ENCODE assay signal across 8 cellular contexts in the genomic region with DNA sequence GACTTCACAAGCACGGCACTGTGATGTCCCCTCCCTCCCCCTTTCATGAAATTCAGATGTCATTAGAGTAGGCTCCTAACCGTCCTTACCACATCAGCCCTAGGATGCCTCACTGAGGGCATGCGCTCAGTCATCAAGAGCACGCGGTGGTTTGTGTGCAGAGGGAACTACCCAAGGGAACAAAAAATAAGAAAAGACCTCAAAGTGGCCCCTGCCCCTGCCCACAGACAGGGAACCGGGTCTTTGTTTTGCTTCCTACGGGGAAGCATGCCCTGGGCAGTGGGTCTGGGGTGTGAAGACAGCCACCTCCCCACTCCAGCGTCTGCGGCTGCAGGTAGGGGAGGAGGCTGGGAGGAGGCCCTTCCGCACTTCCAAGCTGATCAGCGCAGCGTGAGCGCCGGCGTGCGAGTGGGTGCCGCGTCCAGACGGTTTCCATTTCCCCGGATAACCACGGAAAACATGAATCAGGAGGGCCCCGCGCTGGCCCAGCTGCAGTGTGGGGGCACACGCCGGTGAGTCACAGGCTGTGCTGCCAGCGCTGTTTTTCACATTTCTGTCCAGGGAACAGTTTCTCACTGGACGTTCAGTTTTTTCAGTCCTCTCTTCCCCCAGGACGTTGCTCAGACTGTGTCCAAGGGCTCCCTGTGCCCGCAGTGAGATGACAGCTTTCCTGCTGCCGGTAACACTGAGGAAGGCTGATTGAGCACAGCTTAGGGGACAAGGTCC.
A peak's percentile ranks its signal among the peaks of the same experiment; 100 is the strongest.
DNase-seq lines count a peak whose midpoint lies in the region; ATAC-seq and TF ChIP-seq lines count a peak whose summit lies in the region.

No MANE protein-coding gene starts in this region.

- no peak for TF ChIP-seq CTCF in glutamatergic neuron (IDR thresholded peaks at IDR 0.05; ENCODE audit: partially characterized antibody, unreplicated experiment)

- H3K9me3 Mint-ChIP-seq in activated T-helper 1 cell treated with anti-CD3 and anti-CD28 coated beads, Interleukin-12 subunit alpha, Interleukin-12 subunit beta, Interleukin-2, Interleukin-4 antibody, amounts not matched to agents 30 ng/mL and 10 ng/mL and 1 ng/mL, durations not matched to agents 14 hours and 24 hours and 36 hours: peaks cover 3% of the 10 kb centered on the region
- peaks cover 2% of the 10 kb centered on the region for H3K9me3 Mint-ChIP-seq in glutamatergic neuron (ENCODE audit: unreplicated experiment)

- no peaks in the 10 kb centered on the region for H3K36me3 Mint-ChIP-seq in activated T-helper 1 cell treated with anti-CD3 and anti-CD28 coated beads, Interleukin-12 subunit alpha, Interleukin-12 subunit beta, Interleukin-2, Interleukin-4 antibody, amounts not matched to agents 30 ng/mL and 10 ng/mL and 1 ng/mL, durations not matched to agents 14 hours and 24 hours and 36 hours (ENCODE audit: low read depth)
- no peaks in the 10 kb centered on the region for H3K36me3 Mint-ChIP-seq in glutamatergic neuron (ENCODE audit: unreplicated experiment)

- intact Hi-C loops in activated T-helper 1 cell treated with anti-CD3 and anti-CD28 coated beads, Interleukin-12 subunit alpha, Interleukin-12 subunit beta, Interleukin-2, Interleukin-4 antibody, amounts not matched to agents 30 ng/mL and 10 ng/mL and 1 ng/mL, durations not matched to agents 14 hours and 24 hours and 36 hours (cut with micrococcal nuclease): loop anchor here (1.0 to 2.0 kb wide), 3 partner anchors 71 to 285 kb away; no protein-coding TSS in a partner anchor

- DNase-seq in HT1080 (ENCODE audit: low read depth) (peak; percentile 57), kidney tubule cell (ENCODE audit: low spot score) (peak; percentile 59), NCI-H2029 treated with DMSO at 0.1 percent for 48 hours (lab: John Stamatoyannopoulos, UW) (no peak), glutamatergic neuron (no peak), NCI-H524 treated with DMSO at 0.1 percent for 48 hours (lab: John Stamatoyannopoulos, UW) (no peak)
- no peak for DNase-seq in activated T-helper 1 cell treated with anti-CD3 and anti-CD28 coated beads, Interleukin-12 subunit alpha, Interleukin-12 subunit beta, Interleukin-2, Interleukin-4 antibody, amounts not matched to agents 30 ng/mL and 10 ng/mL and 1 ng/mL, durations not matched to agents 14 hours and 24 hours and 36 hours (ENCODE audit: low spot score)
- peak; percentile 27 to 49 for DNase-seq in stimulated activated CD8-positive, alpha-beta memory T cell treated with anti-CD3 and anti-CD28 coated beads, Interleukin-7, amount 100 ng/mL, for 4 hours (ENCODE audit: low read depth in 2 of 2)

- ATAC-seq in GM18907 (IDR thresholded peaks at IDR 0.05; ENCODE audit: unreplicated experiment): no peak

- H3K27me3 Mint-ChIP-seq in activated T-helper 1 cell treated with anti-CD3 and anti-CD28 coated beads, Interleukin-12 subunit alpha, Interleukin-12 subunit beta, Interleukin-2, Interleukin-4 antibody, amounts not matched to agents 30 ng/mL and 10 ng/mL and 1 ng/mL, durations not matched to agents 14 hours and 24 hours and 36 hours (ENCODE audit: insufficient read depth): no peaks in the 10 kb centered on the region
- H3K27me3 Mint-ChIP-seq in glutamatergic neuron (ENCODE audit: unreplicated experiment): peaks cover under 1% of the 10 kb centered on the region

- peaks cover 33% of the 10 kb centered on the region for H3K4me1 Mint-ChIP-seq in activated T-helper 1 cell treated with anti-CD3 and anti-CD28 coated beads, Interleukin-12 subunit alpha, Interleukin-12 subunit beta, Interleukin-2, Interleukin-4 antibody, amounts not matched to agents 30 ng/mL and 10 ng/mL and 1 ng/mL, durations not matched to agents 14 hours and 24 hours and 36 hours (ENCODE audit: low read depth)
- no peaks in the 10 kb centered on the region for H3K4me1 Mint-ChIP-seq in glutamatergic neuron (ENCODE audit: low read depth, unreplicated experiment)

- peak overlapping the region; percentile 24 for H3K4me3 Mint-ChIP-seq in activated T-helper 1 cell treated with anti-CD3 and anti-CD28 coated beads, Interleukin-12 subunit alpha, Interleukin-12 subunit beta, Interleukin-2, Interleukin-4 antibody, amounts not matched to agents 30 ng/mL and 10 ng/mL and 1 ng/mL, durations not matched to agents 14 hours and 24 hours and 36 hours
- no peak overlapping the region for H3K4me3 Mint-ChIP-seq in glutamatergic neuron (ENCODE audit: unreplicated experiment)

- H3K27ac Mint-ChIP-seq in activated T-helper 1 cell treated with anti-CD3 and anti-CD28 coated beads, Interleukin-12 subunit alpha, Interleukin-12 subunit beta, Interleukin-2, Interleukin-4 antibody, amounts not matched to agents 30 ng/mL and 10 ng/mL and 1 ng/mL, durations not matched to agents 14 hours and 24 hours and 36 hours: peak overlapping the region; percentile 94
- no peak overlapping the region for H3K27ac Mint-ChIP-seq in glutamatergic neuron (ENCODE audit: unreplicated experiment)

Comparison
In these comparisons a context has a peak if more than half of its experiments do, and no peak if none do; other contexts are left out.
1. DNase-seq: peak in HT1080 (single experiment), kidney tubule cell (single experiment) and stimulated activated CD8-positive, alpha-beta memory T cell treated with anti-CD3 and anti-CD28 coated beads, Interleukin-7, amount 100 ng/mL, for 4 hours (2 of 2); none in activated T-helper 1 cell treated with anti-CD3 and anti-CD28 coated beads, Interleukin-12 subunit alpha, Interleukin-12 subunit beta, Interleukin-2, Interleukin-4 antibody, amounts not matched to agents 30 ng/mL and 10 ng/mL and 1 ng/mL, durations not matched to agents 14 hours and 24 hours and 36 hours (single experiment), NCI-H2029 treated with DMSO at 0.1 percent for 48 hours (single experiment), glutamatergic neuron (single experiment) and NCI-H524 treated with DMSO at 0.1 percent for 48 hours (single experiment).